ENCODE assay signal across 10 cellular contexts in the genomic region with DNA sequence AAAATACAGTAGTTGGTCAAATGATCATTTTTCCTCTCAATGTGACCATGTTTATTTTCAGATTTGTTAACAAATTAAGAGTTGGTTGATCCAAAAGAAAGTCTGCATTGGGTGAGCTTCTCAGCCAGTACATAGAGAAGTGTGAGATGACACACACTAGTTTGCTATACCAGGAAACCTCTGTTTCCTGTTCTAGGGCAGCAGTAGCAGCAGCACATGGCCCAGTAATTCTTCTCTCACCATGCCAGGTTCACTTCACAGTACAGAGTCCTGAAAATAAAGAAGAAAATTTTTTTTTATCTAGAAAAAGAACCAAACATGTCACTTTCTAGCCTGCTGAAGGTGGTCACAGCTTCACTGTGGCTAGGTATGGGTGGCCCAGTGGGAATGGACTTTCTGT.
DNase-seq lines count a peak whose midpoint lies in the region; ATAC-seq and TF ChIP-seq lines count a peak whose summit lies in the region.
"Had no signal": no experiment of that assay in that cellular context is flagged by ENCODE, and none has a peak within 500 bp of the region (broad histone marks: within the 10 kb centered on the region; RNA-seq: fewer than 3 reads in every experiment).

No MANE protein-coding gene starts in this region.

- no peaks in the 10 kb centered on the region for H3K9me3 ChIP-seq in adrenal gland (replicated peaks in 1 of 3)
- H3K9me3 ChIP-seq: thoracic aorta had no signal

- TF ChIP-seq CTCF in adrenal gland (IDR thresholded peaks at IDR 0.05), result no peak

- H3K9me3 Mint-ChIP-seq in stimulated activated naive B cell treated with anti-CD40 and anti-IgM and Interleukin-4, amounts not matched to agents 10 μg/mL and 1 μg/mL and 100 μg/mL, for 72 hours, result peaks cover 0 to 2% of the 10 kb centered on the region in 2 donors

- no peaks in the 10 kb centered on the region for H3K36me3 Mint-ChIP-seq in stimulated activated naive B cell treated with anti-CD40 and anti-IgM and Interleukin-4, amounts not matched to agents 10 μg/mL and 1 μg/mL and 100 μg/mL, for 72 hours

- peaks cover 22 to 51% of the 10 kb centered on the region in 2 donors for H3K4me1 Mint-ChIP-seq in stimulated activated naive B cell treated with anti-CD40 and anti-IgM and Interleukin-4, amounts not matched to agents 10 μg/mL and 1 μg/mL and 100 μg/mL, for 72 hours

- H3K27me3 ChIP-seq in adrenal gland, result no peaks in the 10 kb centered on the region

- H3K27ac ChIP-seq in adrenal gland, result no peak overlapping the region
- H3K27ac ChIP-seq: thoracic aorta had no signal

- H3K27ac Mint-ChIP-seq in stimulated activated naive B cell treated with anti-CD40 and anti-IgM and Interleukin-4, amounts not matched to agents 10 μg/mL and 1 μg/mL and 100 μg/mL, for 72 hours, result no peak overlapping the region

- in situ Hi-C loops in KBM-7 (cut with MboI; ENCODE audit: low pct_unique_long_range_greater_than_20kb, low sequenced_read_pairs), result no loop called here

- H3K36me3 ChIP-seq in adrenal gland (replicated peaks in 1 of 2), result no peaks in the 10 kb centered on the region
- H3K36me3 ChIP-seq: thoracic aorta had no signal

- no peak for TF ChIP-seq POLR2A in adrenal gland (IDR thresholded peaks at IDR 0.05)

- peak overlapping the region in 1 of 2 donors; percentile 81 for H3K4me3 Mint-ChIP-seq in stimulated activated naive B cell treated with anti-CD40 and anti-IgM and Interleukin-4, amounts not matched to agents 10 μg/mL and 1 μg/mL and 100 μg/mL, for 72 hours

- no peaks in the 10 kb centered on the region for H3K27me3 Mint-ChIP-seq in stimulated activated naive B cell treated with anti-CD40 and anti-IgM and Interleukin-4, amounts not matched to agents 10 μg/mL and 1 μg/mL and 100 μg/mL, for 72 hours

- DNase-seq in stimulated activated CD4-positive, alpha-beta T cell treated with anti-CD3 and anti-CD28 coated beads, Interleukin-15, amount 100 ng/mL, for 24 hours, result peak; percentile 15
- DNase-seq in stimulated activated CD4-positive, alpha-beta T cell treated with anti-CD3 and anti-CD28 coated beads, Interleukin-2, amount 100 ng/mL, for 24 hours, result no peak
- DNase-seq in KBM-7 (peak; percentile 28), cardiac septum (ENCODE audit: low spot score) (no peak), adrenal gland (no peak), NCI-H128 (lab: John Stamatoyannopoulos, UW; ENCODE audit: unreplicated experiment) (no peak)
- DNase-seq in activated naive CD4-positive, alpha-beta T cell treated with Interleukin-2 at 50 U/mL for 16 hours, result peak; percentile 17
- DNase-seq in stimulated activated naive B cell treated with anti-CD40 and anti-IgM and Interleukin-4, amounts not matched to agents 10 μg/mL and 1 μg/mL and 100 μg/mL, for 72 hours, result peak; percentile 8
- DNase-seq: NCI-H2081 treated with DMSO at 0.1 percent for 48 hours had no signal

- H3K4me1 ChIP-seq in adrenal gland (replicated peaks in 1 of 2), result no peaks in the 10 kb centered on the region

- intact Hi-C loops in cardiac septum (cut with DNase I) (no loop called here), adrenal gland (cut with DNase I) (no loop called here)

- no peak overlapping the region for H3K4me3 ChIP-seq in adrenal gland
- H3K4me3 ChIP-seq: thoracic aorta had no signal

- peak; percentile 90 for ATAC-seq in stimulated activated naive B cell treated with anti-CD40 and anti-IgM and Interleukin-4, amounts not matched to agents 10 μg/mL and 1 μg/mL and 100 μg/mL, for 72 hours (replicated peaks)

Comparison
In these comparisons a context has a peak if more than half of its experiments do, and no peak if none do; other contexts are left out.
1. DNase-seq: peak in stimulated activated CD4-positive, alpha-beta T cell treated with anti-CD3 and anti-CD28 coated beads, Interleukin-15, amount 100 ng/mL, for 24 hours (single experiment), KBM-7 (single experiment), activated naive CD4-positive, alpha-beta T cell treated with Interleukin-2 at 50 U/mL for 16 hours (single experiment) and stimulated activated naive B cell treated with anti-CD40 and anti-IgM and Interleukin-4, amounts not matched to agents 10 μg/mL and 1 μg/mL and 100 μg/mL, for 72 hours (single experiment); none in stimulated activated CD4-positive, alpha-beta T cell treated with anti-CD3 and anti-CD28 coated beads, Interleukin-2, amount 100 ng/mL, for 24 hours (0 of 2), cardiac septum (single experiment), adrenal gland (0 of 7) and NCI-H128 (single experiment).